Comparison of ENCODE assay signal across 12 cellular contexts in the genomic region with DNA sequence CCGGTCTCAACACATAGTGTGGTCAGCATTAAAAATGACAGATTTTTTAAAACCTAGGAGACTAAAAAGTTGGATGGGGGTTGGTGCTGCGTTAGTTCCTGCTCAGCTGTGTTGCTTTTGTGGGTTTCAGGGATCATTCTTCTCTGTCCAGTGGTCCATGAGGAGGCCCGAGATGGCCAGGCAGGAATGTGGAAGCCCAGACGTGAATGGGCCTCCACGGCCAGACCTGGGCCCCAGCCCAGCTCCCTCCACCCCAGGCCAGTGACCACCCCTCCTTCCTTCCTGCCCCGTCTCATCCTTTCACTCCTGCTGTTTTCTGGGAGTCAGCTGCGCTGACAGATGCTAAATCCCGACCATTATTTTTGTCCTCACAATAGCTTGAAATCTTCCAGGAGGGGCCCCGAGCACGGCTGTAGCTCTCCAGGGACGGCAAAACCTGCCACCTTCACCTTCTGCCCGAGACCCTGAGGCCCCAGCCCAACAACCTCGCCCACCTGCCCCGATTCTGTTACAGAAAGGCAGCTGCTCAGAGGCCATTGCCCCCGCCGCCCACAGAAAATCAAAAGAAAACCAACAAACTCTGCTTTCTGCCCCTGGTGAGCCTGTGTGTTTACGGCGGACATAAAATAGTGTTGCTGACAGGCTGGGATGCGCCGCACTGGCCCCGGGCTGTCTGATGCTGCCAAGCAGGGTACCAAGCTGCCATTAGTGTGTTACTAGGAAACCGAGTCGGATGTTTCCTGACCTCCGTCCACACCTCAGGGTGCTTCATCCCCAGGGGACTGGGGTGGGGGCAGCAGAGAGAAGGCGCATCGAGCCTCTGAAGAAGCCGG.
DNase-seq lines count a peak whose midpoint lies in the region; ATAC-seq and TF ChIP-seq lines count a peak whose summit lies in the region.
"Had no signal": no experiment of that assay in that cellular context is flagged by ENCODE, and none has a peak within 500 bp of the region (broad histone marks: within the 10 kb centered on the region; RNA-seq: fewer than 3 reads in every experiment).

No MANE protein-coding gene starts in this region.

- no peak overlapping the region for H3K14ac ChIP-seq in neuronal stem cell (ENCODE audit: low read length)

- no peaks in the 10 kb centered on the region for H3K4me1 Mint-ChIP-seq in CD4-positive, alpha-beta T cell (ENCODE audit: low read depth)
- H3K4me1 Mint-ChIP-seq in effector memory CD8-positive, alpha-beta T cell (ENCODE audit: low read depth in 2 of 2): no peaks in the 10 kb centered on the region

- peak overlapping the region; percentile 29 for H3K4me2 ChIP-seq in neuronal stem cell (ENCODE audit: insufficient read depth, low read length, poor library complexity, severe bottlenecking)

- no peak for TF ChIP-seq CTCF in CD4-positive, alpha-beta T cell (IDR thresholded peaks at IDR 0.05)
- no peak for TF ChIP-seq CTCF in ascending aorta (IDR thresholded peaks at IDR 0.05)

- peak overlapping the region; percentile 42 for H3K18ac ChIP-seq in neuronal stem cell (ENCODE audit: low read length)

- intact Hi-C loops in CD4-positive, alpha-beta T cell (cut with DNase I, micrococcal nuclease): no loop called here
- intact Hi-C loops in ascending aorta (cut with DNase I): no loop called here

- no peak overlapping the region for H3K27ac Mint-ChIP-seq in CD4-positive, alpha-beta T cell
- no peak overlapping the region for H3K27ac Mint-ChIP-seq in effector memory CD8-positive, alpha-beta T cell

- no peak overlapping the region for H3K4me3 ChIP-seq in neuronal stem cell (ENCODE audit: low read length in 2 of 2)
- no peak overlapping the region for H3K4me3 ChIP-seq in ascending aorta
- H3K4me3 ChIP-seq: body of pancreas, skin epidermis had no signal

- H2AFZ ChIP-seq in neuronal stem cell (ENCODE audit: low read length): no peak overlapping the region

- H3K9me3 ChIP-seq in neuronal stem cell (replicated peaks in 1 of 2; ENCODE audit: control insufficient read depth in 2 of 2, insufficient read depth in 1 of 2, low read depth in 1 of 2, low read length in 2 of 2) (no peaks in the 10 kb centered on the region), ascending aorta (no peaks in the 10 kb centered on the region)
- no peaks in the 10 kb centered on the region for H3K9me3 ChIP-seq in CD4-positive, alpha-beta T cell (ENCODE audit: control insufficient read depth, low read length)
- H3K9me3 ChIP-seq: body of pancreas had no signal

- peak overlapping the region; percentile 67 for H2BK5ac ChIP-seq in neuronal stem cell (ENCODE audit: low read length)

- H3K4me1 ChIP-seq in neuronal stem cell (ENCODE audit: control insufficient read depth in 2 of 2, insufficient read depth in 1 of 2, low read depth in 1 of 2, low read length in 2 of 2) (peaks cover 39 to 44% of the 10 kb centered on the region in 2 donors), ascending aorta (no peaks in the 10 kb centered on the region)

- CTCF ChIA-PET in CD4-positive, alpha-beta T cell (lab: Charles Lee): no interaction called here

- H4K91ac ChIP-seq in neuronal stem cell (ENCODE audit: low read depth, low read length, poor library complexity): no peak overlapping the region

- no peak overlapping the region for H3K23ac ChIP-seq in neuronal stem cell (ENCODE audit: low read depth, low read length, poor library complexity)

- no peak overlapping the region for H3K4me3 Mint-ChIP-seq in CD4-positive, alpha-beta T cell
- H3K4me3 Mint-ChIP-seq in effector memory CD8-positive, alpha-beta T cell: no peak overlapping the region

- H2AK5ac ChIP-seq in neuronal stem cell (ENCODE audit: low read depth, low read length): no peak overlapping the region

- no peak overlapping the region for H2BK15ac ChIP-seq in neuronal stem cell (ENCODE audit: low read length)

- H3K36me3 ChIP-seq in neuronal stem cell (replicated peaks in 1 of 2; ENCODE audit: control insufficient read depth in 2 of 2, insufficient read depth in 2 of 2, low read length in 2 of 2) (peaks cover 0 to 27% of the 10 kb centered on the region in 2 donors), ascending aorta (no peaks in the 10 kb centered on the region)

- H2BK12ac ChIP-seq in neuronal stem cell (ENCODE audit: low read length): no peak overlapping the region

- ATAC-seq in GM19397 (IDR thresholded peaks at IDR 0.05; ENCODE audit: unreplicated experiment): peak; percentile 26
- peak; percentile 18 for ATAC-seq in HG03378 (IDR thresholded peaks at IDR 0.05; ENCODE audit: unreplicated experiment)
- ATAC-seq in CD4-positive, alpha-beta T cell (ENCODE audit: poor library complexity): no peak
- ATAC-seq in effector memory CD8-positive, alpha-beta T cell (replicated peaks): no peak
- ATAC-seq: body of pancreas had no signal

- no peaks in the 10 kb centered on the region for H3K9me3 Mint-ChIP-seq in CD4-positive, alpha-beta T cell
- H3K9me3 Mint-ChIP-seq in effector memory CD8-positive, alpha-beta T cell: no peaks in the 10 kb centered on the region

- H3K79me1 ChIP-seq in neuronal stem cell (ENCODE audit: low read depth, low read length): peaks cover 5% of the 10 kb centered on the region

- no peak overlapping the region for H3K9ac ChIP-seq in neuronal stem cell (ENCODE audit: low read depth, low read length, poor library complexity)

- H2BK120ac ChIP-seq in neuronal stem cell (ENCODE audit: low read depth, low read length): no peak overlapping the region

- no peaks in the 10 kb centered on the region for H3K27me3 Mint-ChIP-seq in CD4-positive, alpha-beta T cell
- no peaks in the 10 kb centered on the region for H3K27me3 Mint-ChIP-seq in effector memory CD8-positive, alpha-beta T cell

- H3K27me3 ChIP-seq in neuronal stem cell (ENCODE audit: control insufficient read depth in 3 of 3, insufficient read depth in 3 of 3, low read depth in 1 of 3, low read length in 3 of 3): no peaks in the 10 kb centered on the region
- H3K27me3 ChIP-seq in CD4-positive, alpha-beta T cell (ENCODE audit: control insufficient read depth, insufficient read depth, low read length): no peaks in the 10 kb centered on the region
- no peaks in the 10 kb centered on the region for H3K27me3 ChIP-seq in ascending aorta
- H3K27me3 ChIP-seq: body of pancreas had no signal

- no peak overlapping the region for H4K8ac ChIP-seq in neuronal stem cell (ENCODE audit: low read depth, low read length)

- H3K4ac ChIP-seq in neuronal stem cell (ENCODE audit: low read length): no peak overlapping the region

- H3K36me3 Mint-ChIP-seq in CD4-positive, alpha-beta T cell (ENCODE audit: low read depth): no peaks in the 10 kb centered on the region
- peaks cover 3% of the 10 kb centered on the region for H3K36me3 Mint-ChIP-seq in effector memory CD8-positive, alpha-beta T cell (ENCODE audit: insufficient read depth)

- H3K27ac ChIP-seq in neuronal stem cell (replicated peaks; ENCODE audit: low read length) (no peak overlapping the region), ascending aorta (no peak overlapping the region)
- H3K27ac ChIP-seq in CD4-positive, alpha-beta T cell (ENCODE audit: low read depth, low read length): no peak overlapping the region
- H3K27ac ChIP-seq: body of pancreas, skin epidermis had no signal

- WGBS in neuronal stem cell (ENCODE audit: extremely low coverage in 2 of 2, insufficient read length in 2 of 2, insufficient replicate concordance in 1 of 2), 2 donors: no CpG with 5 or more reads among the region's 27 CpGs

- POLR2A ChIA-PET in CD4-positive, alpha-beta T cell (lab: Charles Lee): no interaction called here

- peak; percentile 81 for DNase-seq in astrocyte of the hippocampus (ENCODE audit: low read depth, low spot score)
- no peak for DNase-seq in neuronal stem cell (ENCODE audit: low spot score)
- DNase-seq in CD4-positive, alpha-beta T cell: no peak
- DNase-seq in effector memory CD8-positive, alpha-beta T cell: no peak
- DNase-seq in ascending aorta (ENCODE audit: low spot score in 2 of 2): no peak
- DNase-seq in HPDE6-E6E7 (ENCODE audit: extremely low spot score): no peak
- DNase-seq: body of pancreas, H7, T1000 had no signal

Comparison
In these comparisons a context has a peak if more than half of its experiments do, and no peak if none do; other contexts are left out.
1. ATAC-seq: peak in GM19397 (single experiment) and HG03378 (single experiment); none in CD4-positive, alpha-beta T cell (single experiment) and effector memory CD8-positive, alpha-beta T cell (single experiment).